14 cellular contexts compared by ENCODE assay signal in the genomic region with DNA sequence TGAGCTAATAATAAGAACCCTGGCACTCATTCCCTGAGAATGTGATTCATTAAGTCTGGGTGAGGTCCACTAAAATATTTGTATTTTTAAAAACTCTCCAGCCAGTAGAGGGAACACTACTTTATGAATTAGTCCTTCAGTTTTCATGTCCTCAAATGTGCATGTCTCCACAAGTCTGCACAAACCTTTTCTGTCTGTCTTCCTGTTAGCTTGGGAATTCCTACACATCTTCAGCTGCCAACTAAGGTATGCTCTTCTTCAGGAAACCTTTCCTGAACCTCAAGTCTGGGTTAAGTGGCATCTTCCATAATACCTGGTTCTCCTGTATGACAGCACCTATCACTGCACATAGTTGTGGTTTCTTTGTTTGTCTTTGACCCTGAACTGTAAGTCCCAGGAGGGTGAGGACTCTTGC.
DNase-seq lines count a peak whose midpoint lies in the region; ATAC-seq, FAIRE-seq and TF ChIP-seq lines count a peak whose summit lies in the region.
"Had no signal": no experiment of that assay in that cellular context is flagged by ENCODE, and none has a peak within 500 bp of the region (broad histone marks: within the 10 kb centered on the region; RNA-seq: fewer than 3 reads in every experiment).

No MANE protein-coding gene starts in this region.

- dilution Hi-C loops in keratinocyte (cut with MboI; ENCODE audit: extremely low pct_ligation_motif_present, low sequenced_read_pairs) = no loop called here

- H3K36me3 Mint-ChIP-seq in activated T-helper 1 cell treated with anti-CD3 and anti-CD28 coated beads, Interleukin-12 subunit alpha, Interleukin-12 subunit beta, Interleukin-2, Interleukin-4 antibody, amounts not matched to agents 30 ng/mL and 10 ng/mL and 1 ng/mL, durations not matched to agents 14 hours and 24 hours and 36 hours (ENCODE audit: low read depth) = no peaks in the 10 kb centered on the region

- H3K4me3 Mint-ChIP-seq in activated T-helper 1 cell treated with anti-CD3 and anti-CD28 coated beads, Interleukin-12 subunit alpha, Interleukin-12 subunit beta, Interleukin-2, Interleukin-4 antibody, amounts not matched to agents 30 ng/mL and 10 ng/mL and 1 ng/mL, durations not matched to agents 14 hours and 24 hours and 36 hours = no peak overlapping the region
- H3K4me3 Mint-ChIP-seq: activated CD8-positive, alpha-beta T cell treated with anti-CD3 and anti-CD28 coated beads, Interleukin-2, amount 10 ng/mL, durations not matched to agents 7 days and 5 days; activated T-helper 17 cell treated with anti-CD3 and anti-CD28 coated beads, Interleukin-2, amount 50 U/mL, for 72 hours; nephron had no signal

- intact Hi-C loops in activated T-helper 1 cell treated with anti-CD3 and anti-CD28 coated beads, Interleukin-12 subunit alpha, Interleukin-12 subunit beta, Interleukin-2, Interleukin-4 antibody, amounts not matched to agents 30 ng/mL and 10 ng/mL and 1 ng/mL, durations not matched to agents 14 hours and 24 hours and 36 hours (cut with micrococcal nuclease) = no loop called here

- H3K79me2 ChIP-seq in keratinocyte (ENCODE audit: control insufficient read depth, insufficient read depth, low read length) = no peaks in the 10 kb centered on the region

- no peaks in the 10 kb centered on the region for H3K4me1 Mint-ChIP-seq in activated T-helper 1 cell treated with anti-CD3 and anti-CD28 coated beads, Interleukin-12 subunit alpha, Interleukin-12 subunit beta, Interleukin-2, Interleukin-4 antibody, amounts not matched to agents 30 ng/mL and 10 ng/mL and 1 ng/mL, durations not matched to agents 14 hours and 24 hours and 36 hours (ENCODE audit: low read depth)
- H3K4me1 Mint-ChIP-seq: activated T-helper 17 cell treated with anti-CD3 and anti-CD28 coated beads, Interleukin-2, amount 50 U/mL, for 72 hours; nephron had no signal

- peak; percentile 18 for TF ChIP-seq CTCF in AG09319 (IDR thresholded peaks at IDR 0.05; ENCODE audit: low read depth, low read length)
- TF ChIP-seq CTCF in astrocyte of the spinal cord (IDR thresholded peaks at IDR 0.05; ENCODE audit: low read depth, low read length) = no peak
- peak in 1 of 3 experiments; percentile 22 for TF ChIP-seq CTCF in keratinocyte (optimal IDR thresholded peaks at IDR 0.05 in 1 of 3, IDR thresholded peaks at IDR 0.05 in 1 of 3, conservative IDR thresholded peaks at IDR 0.05 in 1 of 3; ENCODE audit: extremely low read depth in 1 of 3, insufficient read depth in 2 of 3, low read length in 3 of 3)
- TF ChIP-seq CTCF in brain microvascular endothelial cell (IDR thresholded peaks at IDR 0.05; ENCODE audit: low read depth, low read length, missing control alignments) = no peak

- DNase-seq in AG09319 (ENCODE audit: extremely low read depth, low read depth) (no peak), HT1080 (ENCODE audit: low read depth) (peak; percentile 41), astrocyte of the spinal cord (ENCODE audit: low read depth, low spot score) (peak; percentile 19), keratinocyte (ENCODE audit: low read depth, low spot score) (peak; percentile 54), brain microvascular endothelial cell (no peak), foreskin melanocyte (no peak)
- no peak for DNase-seq in activated T-helper 1 cell treated with anti-CD3 and anti-CD28 coated beads, Interleukin-12 subunit alpha, Interleukin-12 subunit beta, Interleukin-2, Interleukin-4 antibody, amounts not matched to agents 30 ng/mL and 10 ng/mL and 1 ng/mL, durations not matched to agents 14 hours and 24 hours and 36 hours (ENCODE audit: low spot score)
- DNase-seq: activated CD8-positive, alpha-beta T cell treated with anti-CD3 and anti-CD28 coated beads, Interleukin-2, amount 10 ng/mL, durations not matched to agents 7 days and 5 days; AML-193; NCI-H1694 treated with DMSO at 0.1 percent for 48 hours; NCI-H524 treated with DMSO at 0.1 percent for 48 hours had no signal

- in situ Hi-C loops in astrocyte of the spinal cord (cut with HindIII; ENCODE audit: low sequenced_read_pairs) (no loop called here), brain microvascular endothelial cell (cut with HindIII; ENCODE audit: low pct_ligation_motif_present, low sequenced_read_pairs) (no loop called here)

- no peak overlapping the region for H3K27ac Mint-ChIP-seq in activated T-helper 1 cell treated with anti-CD3 and anti-CD28 coated beads, Interleukin-12 subunit alpha, Interleukin-12 subunit beta, Interleukin-2, Interleukin-4 antibody, amounts not matched to agents 30 ng/mL and 10 ng/mL and 1 ng/mL, durations not matched to agents 14 hours and 24 hours and 36 hours
- H3K27ac Mint-ChIP-seq: activated CD8-positive, alpha-beta T cell treated with anti-CD3 and anti-CD28 coated beads, Interleukin-2, amount 10 ng/mL, durations not matched to agents 7 days and 5 days; activated T-helper 17 cell treated with anti-CD3 and anti-CD28 coated beads, Interleukin-2, amount 50 U/mL, for 72 hours; nephron had no signal

- no peak overlapping the region for H3K4me2 ChIP-seq in keratinocyte (ENCODE audit: control insufficient read depth, extremely low read depth, insufficient read depth, low read depth, low read length)

- H3K4me1 ChIP-seq in keratinocyte (ENCODE audit: control insufficient read depth, extremely low read depth, insufficient read depth, low read length) = peaks cover 10% of the 10 kb centered on the region

- no peaks in the 10 kb centered on the region for H3K9me3 Mint-ChIP-seq in activated T-helper 1 cell treated with anti-CD3 and anti-CD28 coated beads, Interleukin-12 subunit alpha, Interleukin-12 subunit beta, Interleukin-2, Interleukin-4 antibody, amounts not matched to agents 30 ng/mL and 10 ng/mL and 1 ng/mL, durations not matched to agents 14 hours and 24 hours and 36 hours
- H3K9me3 Mint-ChIP-seq: activated T-helper 17 cell treated with anti-CD3 and anti-CD28 coated beads, Interleukin-2, amount 50 U/mL, for 72 hours had no signal

- H3K27me3 Mint-ChIP-seq in activated T-helper 1 cell treated with anti-CD3 and anti-CD28 coated beads, Interleukin-12 subunit alpha, Interleukin-12 subunit beta, Interleukin-2, Interleukin-4 antibody, amounts not matched to agents 30 ng/mL and 10 ng/mL and 1 ng/mL, durations not matched to agents 14 hours and 24 hours and 36 hours (ENCODE audit: insufficient read depth) = peaks cover 2% of the 10 kb centered on the region

- ATAC-seq in GM21528 (IDR thresholded peaks at IDR 0.05; ENCODE audit: low FRiP score, unreplicated experiment) = no peak
- ATAC-seq: activated CD8-positive, alpha-beta T cell treated with anti-CD3 and anti-CD28 coated beads, Interleukin-2, amount 10 ng/mL, durations not matched to agents 7 days and 5 days; activated T-helper 17 cell treated with anti-CD3 and anti-CD28 coated beads, Interleukin-2, amount 50 U/mL, for 72 hours had no signal

- FAIRE-seq in keratinocyte (lab: Jason Lieb, UNC) = peak; percentile 94

- H3K36me3 ChIP-seq in keratinocyte (ENCODE audit: control insufficient read depth in 2 of 2, extremely low read depth in 1 of 2, insufficient read depth in 2 of 2, low read length in 2 of 2) (no peaks in the 10 kb centered on the region), brain microvascular endothelial cell (replicated peaks) (no peaks in the 10 kb centered on the region)

- no peak overlapping the region for H3K4me3 ChIP-seq in astrocyte of the spinal cord (ENCODE audit: low read depth, low read length)
- no peak overlapping the region for H3K4me3 ChIP-seq in keratinocyte (ENCODE audit: control insufficient read depth in 2 of 3, extremely low read depth in 1 of 3, insufficient read depth in 2 of 3, low read depth in 1 of 3, low read length in 3 of 3)
- no peak overlapping the region for H3K4me3 ChIP-seq in brain microvascular endothelial cell (ENCODE audit: low read depth, low read length)

- H3K9me3 ChIP-seq in keratinocyte (ENCODE audit: control insufficient read depth, low read depth, low read length) = no peaks in the 10 kb centered on the region

- H3K9me1 ChIP-seq in keratinocyte (ENCODE audit: control insufficient read depth, extremely low read depth, insufficient read depth, low read length) = no peaks in the 10 kb centered on the region

- H3K27ac ChIP-seq in keratinocyte (ENCODE audit: control insufficient read depth, insufficient read depth, low read length) = no peak overlapping the region
- no peak overlapping the region for H3K27ac ChIP-seq in brain microvascular endothelial cell

- H4K20me1 ChIP-seq in keratinocyte (ENCODE audit: control insufficient read depth, extremely low read depth, insufficient read depth, low read length) = no peaks in the 10 kb centered on the region

- H3K9ac ChIP-seq in keratinocyte (ENCODE audit: control insufficient read depth, extremely low read depth, insufficient read depth, low read length) = no peak overlapping the region

- no peak overlapping the region for H2AFZ ChIP-seq in keratinocyte (ENCODE audit: control insufficient read depth, low read length)

- no peaks in the 10 kb centered on the region for H3K27me3 ChIP-seq in keratinocyte (ENCODE audit: control insufficient read depth, extremely low read depth, insufficient read depth, low read length)
- H3K27me3 ChIP-seq in brain microvascular endothelial cell (replicated peaks) = no peaks in the 10 kb centered on the region

Comparison
In these comparisons a context has a peak if more than half of its experiments do, and no peak if none do; other contexts are left out.
1. DNase-seq: peak in HT1080 (single experiment), astrocyte of the spinal cord (single experiment) and keratinocyte (single experiment); none in AG09319 (single experiment), brain microvascular endothelial cell (single experiment), foreskin melanocyte (single experiment) and activated T-helper 1 cell treated with anti-CD3 and anti-CD28 coated beads, Interleukin-12 subunit alpha, Interleukin-12 subunit beta, Interleukin-2, Interleukin-4 antibody, amounts not matched to agents 30 ng/mL and 10 ng/mL and 1 ng/mL, durations not matched to agents 14 hours and 24 hours and 36 hours (single experiment).